ENCODE assay signal across 16 cellular contexts in the genomic region with DNA sequence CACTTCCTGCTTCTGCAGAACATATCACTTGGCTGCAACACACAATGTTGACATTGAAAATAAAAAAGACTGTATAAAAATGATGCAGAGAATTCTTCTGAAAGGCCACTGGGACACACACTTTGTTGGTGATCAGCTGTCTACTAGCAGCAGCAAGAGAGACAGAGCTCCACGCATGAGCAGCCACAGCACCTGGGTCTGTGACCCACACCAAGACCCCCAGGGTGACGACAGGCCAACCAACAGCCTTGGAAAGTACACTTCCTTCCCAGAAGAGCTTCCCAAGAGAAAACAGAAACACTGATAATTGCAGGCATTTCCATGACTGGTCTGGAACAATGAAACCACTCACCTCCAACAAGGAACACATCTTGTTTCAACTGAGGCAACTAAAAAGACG.
DNase-seq lines count a peak whose midpoint lies in the region; ATAC-seq and TF ChIP-seq lines count a peak whose summit lies in the region.
"Had no signal": no experiment of that assay in that cellular context is flagged by ENCODE, and none has a peak within 500 bp of the region (broad histone marks: within the 10 kb centered on the region; RNA-seq: fewer than 3 reads in every experiment).

No MANE protein-coding gene starts in this region.

- DNase-seq in activated CD4-positive, alpha-beta T cell treated with anti-CD3 and anti-CD28 coated beads, Interleukin-2, amount 10 ng/mL, durations not matched to agents 7 days and 5 days, result no peak
- DNase-seq in activated CD4-positive, alpha-beta T cell treated with anti-CD3 and anti-CD28 coated beads for 4 hours, result no peak
- DNase-seq in sigmoid colon (no peak), NCI-H2227 (lab: John Stamatoyannopoulos, UW; ENCODE audit: unreplicated experiment) (no peak), NCI-H1930 (lab: John Stamatoyannopoulos, UW) (no peak), Ammon's horn (ENCODE audit: low spot score) (no peak)
- DNase-seq: Calu3, heart right ventricle, left ventricle myocardium superior, NCI-H187, NCI-H748 treated with DMSO at 0.1 percent for 48 hours, tibial artery had no signal

- H3K4me3 ChIP-seq in sigmoid colon, result no peak overlapping the region
- H3K4me3 ChIP-seq: heart right ventricle, skin epidermis, tibial artery had no signal

- CTCF ChIA-PET in activated CD4-positive, alpha-beta T cell treated with anti-CD3 and anti-CD28 coated beads, Interleukin-2, amount 10 ng/mL, durations not matched to agents 7 days and 5 days (lab: Charles Lee), result interaction anchor here (1.0 kb wide), 1 partner anchor 107 kb away, joined by 3 read pairs; no protein-coding TSS in a partner anchor

- TF ChIP-seq CTCF in brain (conservative IDR thresholded peaks at IDR 0.05) (no peak), sigmoid colon (IDR thresholded peaks at IDR 0.05) (no peak)

- H3K27ac ChIP-seq in sigmoid colon, result peak overlapping the region; percentile 11 to 83 (median 74)
- H3K27ac ChIP-seq: epithelial cell of prostate, heart right ventricle had no signal

- 65 to 77% methylated on average over 3 of the region's 3 CpGs for WGBS in sigmoid colon, 2 donors

- H3K9me3 Mint-ChIP-seq in activated CD4-positive, alpha-beta T cell treated with anti-CD3 and anti-CD28 coated beads, Interleukin-2, amount 10 ng/mL, durations not matched to agents 7 days and 5 days, result peaks cover 4% of the 10 kb centered on the region
- peaks cover 0 to 3% (median 0%) of the 10 kb centered on the region in 5 experiments for H3K9me3 Mint-ChIP-seq in brain

- H3K36me3 ChIP-seq in sigmoid colon, result no peaks in the 10 kb centered on the region
- H3K36me3 ChIP-seq: heart right ventricle, tibial artery had no signal

- H3K9me3 ChIP-seq in sigmoid colon, result no peaks in the 10 kb centered on the region
- H3K9me3 ChIP-seq: tibial artery had no signal

- TF ChIP-seq POLR2A in sigmoid colon (IDR thresholded peaks at IDR 0.05), result no peak

- no peaks in the 10 kb centered on the region for H3K27me3 ChIP-seq in sigmoid colon
- H3K27me3 ChIP-seq: heart right ventricle, tibial artery had no signal

- peak overlapping the region; percentile 55 for H3K4me3 Mint-ChIP-seq in activated CD4-positive, alpha-beta T cell treated with anti-CD3 and anti-CD28 coated beads, Interleukin-2, amount 10 ng/mL, durations not matched to agents 7 days and 5 days
- no peak overlapping the region for H3K4me3 Mint-ChIP-seq in brain

- intact Hi-C loops in sigmoid colon (cut with DNase I), result loop anchor here (5.0 kb wide), 3 partner anchors 68 to 337 kb away; a partner anchor contains a TSS

- TF ChIP-seq EP300 in sigmoid colon (IDR thresholded peaks at IDR 0.05), result no peak

- H3K4me1 Mint-ChIP-seq in activated CD4-positive, alpha-beta T cell treated with anti-CD3 and anti-CD28 coated beads, Interleukin-2, amount 10 ng/mL, durations not matched to agents 7 days and 5 days, result peaks cover 41% of the 10 kb centered on the region
- H3K4me1 Mint-ChIP-seq in brain, result peaks cover 54% of the 10 kb centered on the region

- peaks cover 4% of the 10 kb centered on the region for H3K27me3 Mint-ChIP-seq in activated CD4-positive, alpha-beta T cell treated with anti-CD3 and anti-CD28 coated beads, Interleukin-2, amount 10 ng/mL, durations not matched to agents 7 days and 5 days
- peaks cover 5% of the 10 kb centered on the region for H3K27me3 Mint-ChIP-seq in brain

- peak; percentile 7 for ATAC-seq in HG03432 (IDR thresholded peaks at IDR 0.05; ENCODE audit: unreplicated experiment)

- H3K27ac Mint-ChIP-seq in activated CD4-positive, alpha-beta T cell treated with anti-CD3 and anti-CD28 coated beads, Interleukin-2, amount 10 ng/mL, durations not matched to agents 7 days and 5 days, result peak overlapping the region; percentile 89
- H3K27ac Mint-ChIP-seq in brain, result peak overlapping the region in 3 of 5 experiments; percentile 8 to 49 (median 18)

- POLR2A ChIA-PET in activated CD4-positive, alpha-beta T cell treated with anti-CD3 and anti-CD28 coated beads, Interleukin-2, amount 10 ng/mL, durations not matched to agents 7 days and 5 days (lab: Charles Lee), result no interaction called here

- H3K36me3 Mint-ChIP-seq in activated CD4-positive, alpha-beta T cell treated with anti-CD3 and anti-CD28 coated beads, Interleukin-2, amount 10 ng/mL, durations not matched to agents 7 days and 5 days (ENCODE audit: low read depth), result peaks cover 2% of the 10 kb centered on the region
- peaks cover 33% of the 10 kb centered on the region for H3K36me3 Mint-ChIP-seq in brain

- H3K4me1 ChIP-seq in sigmoid colon, result peaks cover 0 to 52% (median 43%) of the 10 kb centered on the region in 4 donors
